8 cellular contexts compared by ENCODE assay signal in genomic region chr3:46976326-46977190, GRCh38. TPM values are rescaled to one million over a fixed set of nuclear protein-coding genes. Genes with fewer than 3 reads are reported as not detected.
DNase-seq lines count a peak whose midpoint lies in the region; ATAC-seq and TF ChIP-seq lines count a peak whose summit lies in the region.

CCDC12 (minus strand) TSS chr3:46976745; CDS start chr3:46976732, 13 bp downstream.

- H3K4me1 ChIP-seq in ACC112 (ENCODE audit: control insufficient read depth, insufficient read depth, low read length, unreplicated experiment) = peaks cover 27% of the 10 kb centered on the region

- DNase-seq in NCI-H2227 treated with DMSO at 0.1 percent for 48 hours (lab: John Stamatoyannopoulos, UW) (peak; percentile 93), WTC11 (ENCODE audit: low spot score) (peak; percentile 91), cardiac fibroblast (ENCODE audit: low read depth in 2 of 2) (peak; percentile 99 to 100), immature natural killer cell (peak; percentile 96 to 97 (median 96)), smooth muscle cell of the brain vasculature (ENCODE audit: low read depth, low spot score) (peak; percentile 95)

- H3K4me1 Mint-ChIP-seq in WTC11 (peaks cover 25% of the 10 kb centered on the region), immature natural killer cell (peaks cover 75% of the 10 kb centered on the region in 2 donors)

- no peaks in the 10 kb centered on the region for H3K36me3 ChIP-seq in ACC112 (ENCODE audit: insufficient read depth, low read length)

- H3K9me3 Mint-ChIP-seq in WTC11 (no peaks in the 10 kb centered on the region), immature natural killer cell (no peaks in the 10 kb centered on the region)

- TF ChIP-seq CTCF in WTC11 (IDR thresholded peaks at IDR 0.05) (no peak), cardiac fibroblast (IDR thresholded peaks at IDR 0.05; ENCODE audit: low read depth, low read length) (no peak)

- H3K36me3 Mint-ChIP-seq in WTC11 = peaks cover 12% of the 10 kb centered on the region
- peaks cover 0 to 5% (median 0%) of the 10 kb centered on the region in 3 donors for H3K36me3 Mint-ChIP-seq in immature natural killer cell

- H3K79me2 ChIP-seq in ACC112 (ENCODE audit: control insufficient read depth, insufficient read depth, low read length, unreplicated experiment) = peaks cover 55% of the 10 kb centered on the region

- H3K27ac Mint-ChIP-seq in WTC11 = peak within 1 kb of the TSS; percentile 99
- H3K27ac Mint-ChIP-seq in immature natural killer cell = peak within 1 kb of the TSS; percentile 93 to 100 (median 98)

- H3K4me3 Mint-ChIP-seq in WTC11 (peak within 1 kb of the TSS; percentile 98), immature natural killer cell (peak within 1 kb of the TSS; percentile 96 to 100 (median 99))

- CTCF ChIA-PET in WTC11 (lab: Charles Lee) = interaction anchor here (0.6 to 2.0 kb wide), 10 partner anchors 11 to 382 kb away, joined by 3 to 12 read pairs (median 4); no protein-coding TSS in a partner anchor

- H3K27me3 ChIP-seq in ACC112 (ENCODE audit: insufficient read depth, low read length) = no peaks in the 10 kb centered on the region

- H3K27ac ChIP-seq in ACC112 (ENCODE audit: low read depth, low read length) = peak within 1 kb of the TSS; percentile 90

- peak within 1 kb of the TSS; percentile 61 for H2AFZ ChIP-seq in ACC112 (ENCODE audit: low read length, unreplicated experiment)

- H3K4me3 ChIP-seq in ACC112 (ENCODE audit: low read depth, low read length) (peak within 1 kb of the TSS; percentile 80), cardiac fibroblast (replicated peaks in 1 of 2; ENCODE audit: low read depth in 2 of 2, low read length in 2 of 2) (peak within 1 kb of the TSS; percentile 81 to 91)

- ATAC-seq in GM18873 (IDR thresholded peaks at IDR 0.05; ENCODE audit: low FRiP score, unreplicated experiment) (peak; percentile 61), HG03139 (IDR thresholded peaks at IDR 0.05; ENCODE audit: unreplicated experiment) (peak; percentile 49), WTC11 (peak; percentile 81)

- H3K27me3 Mint-ChIP-seq in WTC11 (ENCODE audit: low read depth) (peaks cover 5% of the 10 kb centered on the region), immature natural killer cell (ENCODE audit: low read depth in 3 of 3) (peaks cover 6 to 16% (median 11%) of the 10 kb centered on the region in 3 donors)

- POLR2A ChIA-PET in WTC11 (lab: Charles Lee) = interaction anchor here (0.6 to 1.3 kb wide), 6 partner anchors 9 to 338 kb away, joined by 3 to 6 read pairs (median 3); no protein-coding TSS in a partner anchor

TF ChIP-seq in WTC11, 78 proteins besides CTCF, POLR2A, EP300 and RAD21 (continues in another document):
- TF ChIP-seq USF2 (CRISPR knock-in tag; IDR thresholded peaks at IDR 0.05) = no peak
- TF ChIP-seq ETV6 (CRISPR knock-in tag; IDR thresholded peaks at IDR 0.05) = peak; percentile 91
- peak; percentile 53 for TF ChIP-seq NFE2L1 (CRISPR knock-in tag; IDR thresholded peaks at IDR 0.05)
- no peak for TF ChIP-seq E2F4 (CRISPR knock-in tag; IDR thresholded peaks at IDR 0.05; ENCODE audit: borderline replicate concordance, low read depth)
- no peak for TF ChIP-seq KAT7 (CRISPR knock-in tag; IDR thresholded peaks at IDR 0.05; ENCODE audit: borderline replicate concordance)
- TF ChIP-seq TEAD4 (CRISPR knock-in tag; IDR thresholded peaks at IDR 0.05) = no peak
- TF ChIP-seq ZNF416 (CRISPR knock-in tag; IDR thresholded peaks at IDR 0.05) = 0 out of 2 replicates have a peak, but pooled peaks have one; percentile 10
- TF ChIP-seq, protein P1, sequence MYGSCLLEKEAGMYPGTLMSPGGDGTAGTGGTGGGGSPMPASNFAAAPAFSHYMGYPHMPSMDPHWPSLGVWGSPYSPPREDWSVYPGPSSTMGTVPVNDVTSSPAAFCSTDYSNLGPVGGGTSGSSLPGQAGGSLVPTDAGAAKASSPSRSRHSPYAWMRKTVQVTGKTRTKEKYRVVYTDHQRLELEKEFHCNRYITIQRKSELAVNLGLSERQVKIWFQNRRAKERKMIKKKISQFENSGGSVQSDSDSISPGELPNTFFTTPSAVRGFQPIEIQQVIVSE (CRISPR knock-in tag; IDR thresholded peaks at IDR 0.05; ENCODE audit: borderline replicate concordance) = no peak
- TF ChIP-seq, protein P2, sequence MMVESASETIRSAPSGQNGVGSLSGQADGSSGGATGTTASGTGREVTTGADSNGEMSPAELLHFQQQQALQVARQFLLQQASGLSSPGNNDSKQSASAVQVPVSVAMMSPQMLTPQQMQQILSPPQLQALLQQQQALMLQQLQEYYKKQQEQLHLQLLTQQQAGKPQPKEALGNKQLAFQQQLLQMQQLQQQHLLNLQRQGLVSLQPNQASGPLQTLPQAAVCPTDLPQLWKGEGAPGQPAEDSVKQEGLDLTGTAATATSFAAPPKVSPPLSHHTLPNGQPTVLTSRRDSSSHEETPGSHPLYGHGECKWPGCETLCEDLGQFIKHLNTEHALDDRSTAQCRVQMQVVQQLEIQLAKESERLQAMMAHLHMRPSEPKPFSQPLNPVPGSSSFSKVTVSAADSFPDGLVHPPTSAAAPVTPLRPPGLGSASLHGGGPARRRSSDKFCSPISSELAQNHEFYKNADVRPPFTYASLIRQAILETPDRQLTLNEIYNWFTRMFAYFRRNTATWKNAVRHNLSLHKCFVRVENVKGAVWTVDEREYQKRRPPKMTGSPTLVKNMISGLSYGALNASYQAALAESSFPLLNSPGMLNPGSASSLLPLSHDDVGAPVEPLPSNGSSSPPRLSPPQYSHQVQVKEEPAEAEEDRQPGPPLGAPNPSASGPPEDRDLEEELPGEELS (CRISPR knock-in tag; IDR thresholded peaks at IDR 0.05) = 0 out of 2 replicates have a peak, but pooled peaks have one; percentile 27
- no peak for TF ChIP-seq SMAD4 (CRISPR knock-in tag; IDR thresholded peaks at IDR 0.05)
- no peak for TF ChIP-seq NR1H2 (CRISPR knock-in tag; IDR thresholded peaks at IDR 0.05)
- TF ChIP-seq SP1 (CRISPR knock-in tag; conservative IDR thresholded peaks at IDR 0.05) = peak; percentile 93
- no peak for TF ChIP-seq OVOL2 (CRISPR knock-in tag; IDR thresholded peaks at IDR 0.05; ENCODE audit: borderline replicate concordance)
- TF ChIP-seq, protein P3, sequence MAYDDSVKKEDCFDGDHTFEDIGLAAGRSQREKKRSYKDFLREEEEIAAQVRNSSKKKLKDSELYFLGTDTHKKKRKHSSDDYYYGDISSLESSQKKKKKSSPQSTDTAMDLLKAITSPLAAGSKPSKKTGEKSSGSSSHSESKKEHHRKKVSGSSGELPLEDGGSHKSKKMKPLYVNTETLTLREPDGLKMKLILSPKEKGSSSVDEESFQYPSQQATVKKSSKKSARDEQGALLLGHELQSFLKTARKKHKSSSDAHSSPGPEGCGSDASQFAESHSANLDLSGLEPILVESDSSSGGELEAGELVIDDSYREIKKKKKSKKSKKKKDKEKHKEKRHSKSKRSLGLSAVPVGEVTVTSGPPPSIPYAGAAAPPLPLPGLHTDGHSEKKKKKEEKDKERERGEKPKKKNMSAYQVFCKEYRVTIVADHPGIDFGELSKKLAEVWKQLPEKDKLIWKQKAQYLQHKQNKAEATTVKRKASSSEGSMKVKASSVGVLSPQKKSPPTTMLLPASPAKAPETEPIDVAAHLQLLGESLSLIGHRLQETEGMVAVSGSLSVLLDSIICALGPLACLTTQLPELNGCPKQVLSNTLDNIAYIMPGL (CRISPR knock-in tag; IDR thresholded peaks at IDR 0.05) = no peak
- TF ChIP-seq, protein P4, sequence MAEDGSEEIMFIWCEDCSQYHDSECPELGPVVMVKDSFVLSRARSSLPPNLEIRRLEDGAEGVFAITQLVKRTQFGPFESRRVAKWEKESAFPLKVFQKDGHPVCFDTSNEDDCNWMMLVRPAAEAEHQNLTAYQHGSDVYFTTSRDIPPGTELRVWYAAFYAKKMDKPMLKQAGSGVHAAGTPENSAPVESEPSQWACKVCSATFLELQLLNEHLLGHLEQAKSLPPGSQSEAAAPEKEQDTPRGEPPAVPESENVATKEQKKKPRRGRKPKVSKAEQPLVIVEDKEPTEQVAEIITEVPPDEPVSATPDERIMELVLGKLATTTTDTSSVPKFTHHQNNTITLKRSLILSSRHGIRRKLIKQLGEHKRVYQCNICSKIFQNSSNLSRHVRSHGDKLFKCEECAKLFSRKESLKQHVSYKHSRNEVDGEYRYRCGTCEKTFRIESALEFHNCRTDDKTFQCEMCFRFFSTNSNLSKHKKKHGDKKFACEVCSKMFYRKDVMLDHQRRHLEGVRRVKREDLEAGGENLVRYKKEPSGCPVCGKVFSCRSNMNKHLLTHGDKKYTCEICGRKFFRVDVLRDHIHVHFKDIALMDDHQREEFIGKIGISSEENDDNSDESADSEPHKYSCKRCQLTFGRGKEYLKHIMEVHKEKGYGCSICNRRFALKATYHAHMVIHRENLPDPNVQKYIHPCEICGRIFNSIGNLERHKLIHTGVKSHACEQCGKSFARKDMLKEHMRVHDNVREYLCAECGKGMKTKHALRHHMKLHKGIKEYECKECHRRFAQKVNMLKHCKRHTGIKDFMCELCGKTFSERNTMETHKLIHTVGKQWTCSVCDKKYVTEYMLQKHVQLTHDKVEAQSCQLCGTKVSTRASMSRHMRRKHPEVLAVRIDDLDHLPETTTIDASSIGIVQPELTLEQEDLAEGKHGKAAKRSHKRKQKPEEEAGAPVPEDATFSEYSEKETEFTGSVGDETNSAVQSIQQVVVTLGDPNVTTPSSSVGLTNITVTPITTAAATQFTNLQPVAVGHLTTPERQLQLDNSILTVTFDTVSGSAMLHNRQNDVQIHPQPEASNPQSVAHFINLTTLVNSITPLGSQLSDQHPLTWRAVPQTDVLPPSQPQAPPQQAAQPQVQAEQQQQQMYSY (CRISPR knock-in tag; IDR thresholded peaks at IDR 0.05) = no peak

RNA-seq across cellular contexts. Expression of gene CCDC12, which starts in this region (rescaled TPM):
- 50.3 to 59.1 TPM (median 55.9 TPM) in 3 replicates for total RNA-seq in WTC11 (2021)
- 100 to 1,000 TPM; 114 to 174 (median 129) TPM for polyA plus RNA-seq in immature natural killer cell

Comparison
In these comparisons a context has a peak if more than half of its experiments do, and no peak if none do; other contexts are left out.
1. Peak in every context shown above with its lines: DNase-seq, ATAC-seq, H3K4me3 ChIP-seq and H3K27ac ChIP-seq.